Comparison of ENCODE assay signal across 14 cellular contexts in genomic region chr11:46903846-46904245, GRCh38. TPM values are rescaled to one million over a fixed set of nuclear protein-coding genes. Genes with fewer than 3 reads are reported as not detected.
A peak's percentile ranks its signal among the peaks of the same experiment; 100 is the strongest.
DNase-seq lines count a peak whose midpoint lies in the region; ATAC-seq and TF ChIP-seq lines count a peak whose summit lies in the region.
"Had no signal": no experiment of that assay in that cellular context is flagged by ENCODE, and none has a peak within 500 bp of the region (broad histone marks: within the 10 kb centered on the region; RNA-seq: fewer than 3 reads in every experiment).

No MANE protein-coding gene starts in this region.

- H3K27me3 ChIP-seq in dorsolateral prefrontal cortex (no peaks in the 10 kb centered on the region), layer of hippocampus (ENCODE audit: control insufficient read depth, insufficient read depth, low read length) (no peaks in the 10 kb centered on the region), adrenal gland (no peaks in the 10 kb centered on the region), lower lobe of right lung (ENCODE audit: low read depth) (no peaks in the 10 kb centered on the region)

- DNase-seq in NCI-H1417 (lab: John Stamatoyannopoulos, UW): peak in 2 of 3 experiments; percentile 21 to 69
- DNase-seq in NCI-H1417 treated with DMSO at 0.1 percent for 48 hours (lab: John Stamatoyannopoulos, UW): no peak
- peak; percentile 50 to 98 (median 96) for DNase-seq in dorsolateral prefrontal cortex
- DNase-seq in activated CD4-positive, alpha-beta T cell treated with anti-CD3 and anti-CD28 coated beads, Interleukin-2, amount 50 U/mL, for 48 hours: no peak
- DNase-seq in adrenal gland: no peak
- DNase-seq in lower lobe of right lung: no peak
- DNase-seq: 8988T; activated CD4-positive, alpha-beta T cell treated with anti-CD3 and anti-CD28 coated beads, Interleukin-2, amount 50 U/mL, for 4 hours; CD4-positive, CD25-positive, alpha-beta regulatory T cell; NCI-H1105 treated with DMSO at 0.1 percent for 48 hours; NCI-H82 had no signal

- peak overlapping the region in 4 of 59 donors; percentile 1 to 13 (median 8) for H3K4me3 ChIP-seq in dorsolateral prefrontal cortex
- no peak overlapping the region for H3K4me3 ChIP-seq in adrenal gland
- no peak overlapping the region for H3K4me3 ChIP-seq in lower lobe of right lung

- H3K4me1 ChIP-seq in adrenal gland (replicated peaks in 1 of 2) (peaks cover 0 to 9% of the 10 kb centered on the region in 2 donors), lower lobe of right lung (no peaks in the 10 kb centered on the region)

- H3K9me3 ChIP-seq in adrenal gland (replicated peaks in 1 of 3) (no peaks in the 10 kb centered on the region), lower lobe of right lung (no peaks in the 10 kb centered on the region)

- TF ChIP-seq CTCF in dorsolateral prefrontal cortex (IDR thresholded peaks at IDR 0.05 in 54 of 56, conservative IDR thresholded peaks at IDR 0.05 in 2 of 56; ENCODE audit: low read depth in 1 of 56, partially characterized antibody in 56 of 56) (peak in 12 of 56 donors; percentile 8 to 33 (median 17)), adrenal gland (IDR thresholded peaks at IDR 0.05) (no peak), lower lobe of right lung (IDR thresholded peaks at IDR 0.05) (no peak)

- 63 to 88% (median 76%) methylated on average over 6 to 10 of the region's 10 CpGs for WGBS in adrenal gland, 4 donors

- ATAC-seq in lower lobe of right lung: no peak
- ATAC-seq: stimulated activated memory B cell treated with anti-CD40 and anti-IgM and Interleukin-4, amounts not matched to agents 10 μg/mL and 1 μg/mL and 100 μg/mL, for 72 hours had no signal

- TF ChIP-seq POLR2A in adrenal gland (IDR thresholded peaks at IDR 0.05): no peak

- intact Hi-C loops in dorsolateral prefrontal cortex (cut with DNase I): loop anchor here (2.0 to 10.0 kb wide), 5 partner anchors 15 to 209 kb away; partner anchors contain the start of gene LRP4 (in 1 of the 2)
- intact Hi-C loops in adrenal gland (cut with DNase I): no loop called here
- intact Hi-C loops in lower lobe of right lung (cut with DNase I): no loop called here

- H3K27ac ChIP-seq in dorsolateral prefrontal cortex: peak overlapping the region; percentile 78 to 99 (median 94)
- H3K27ac ChIP-seq in layer of hippocampus (ENCODE audit: low read depth, low read length): peak overlapping the region; percentile 97
- H3K27ac ChIP-seq in temporal lobe (ENCODE audit: low read depth, low read length): peak overlapping the region; percentile 98
- no peak overlapping the region for H3K27ac ChIP-seq in adrenal gland
- no peak overlapping the region for H3K27ac ChIP-seq in lower lobe of right lung

- H3K36me3 ChIP-seq in adrenal gland (replicated peaks in 1 of 2) (no peaks in the 10 kb centered on the region), lower lobe of right lung (no peaks in the 10 kb centered on the region)

RNA-seq across cellular contexts. Expression of gene LRP4, which starts 14.5 kb away (rescaled TPM):
- total RNA-seq in dorsolateral prefrontal cortex: 100 to 1,000 TPM in 72 of 120 experiments, 10 to 100 TPM in 48; 56.0 to 339 (median 107) TPM
- total RNA-seq in temporal lobe: 14.5 TPM
- total RNA-seq in adrenal gland: 10 to 100 TPM in 6 of 8 donors, 1 to 10 TPM in 2; 5.8 to 24.5 (median 13.4) TPM
- polyA plus RNA-seq in adrenal gland: 1 to 10 TPM; 5.9 to 9.7 (median 7.1) TPM
- total RNA-seq in lower lobe of right lung: 6.6 TPM
- polyA plus RNA-seq: CD4-positive, CD25-positive, alpha-beta regulatory T cell had no signal

RNA-seq across cellular contexts. Expression of gene CSTPP1, which starts 32.7 kb away (rescaled TPM):
- total RNA-seq in dorsolateral prefrontal cortex (100 to 1,000 TPM in 73 of 120 experiments, 10 to 100 TPM in 47; 71.1 to 144 (median 102) TPM), temporal lobe (44.5 TPM), adrenal gland (10 to 100 TPM; 17.6 to 63.0 (median 26.4) TPM), lower lobe of right lung (32.8 TPM)
- polyA plus RNA-seq in adrenal gland: 10 to 100 TPM; 19.2 to 26.9 (median 23.5) TPM

RNA-seq across cellular contexts. Expression of gene CKAP5, which starts 57.8 kb away (rescaled TPM):
- total RNA-seq in dorsolateral prefrontal cortex (100 to 1,000 TPM; 102 to 212 (median 167) TPM), temporal lobe (150 TPM), adrenal gland (100 to 1,000 TPM in 4 of 8 donors, 10 to 100 TPM in 4; 71.4 to 174 (median 98.5) TPM), lower lobe of right lung (59.7 TPM)
- polyA plus RNA-seq in adrenal gland: 10 to 100 TPM; 18.0 to 99.7 (median 18.2) TPM

Comparison
In these comparisons a context has a peak if more than half of its experiments do, and no peak if none do; other contexts are left out.
1. DNase-seq: peak in NCI-H1417 (2 of 3) and dorsolateral prefrontal cortex (10 of 10); none in NCI-H1417 treated with DMSO at 0.1 percent for 48 hours (single experiment), activated CD4-positive, alpha-beta T cell treated with anti-CD3 and anti-CD28 coated beads, Interleukin-2, amount 50 U/mL, for 48 hours (0 of 2), adrenal gland (0 of 7) and lower lobe of right lung (single experiment).
2. H3K27ac ChIP-seq: peak in dorsolateral prefrontal cortex (59 of 59), layer of hippocampus (single experiment) and temporal lobe (single experiment); none in adrenal gland (0 of 5) and lower lobe of right lung (single experiment).
3. intact Hi-C loops: an anchor here in dorsolateral prefrontal cortex (2.0 to 10.0 kb wide); none called in adrenal gland and lower lobe of right lung.